1 cellular context compared by ENCODE assay signal in the genomic region with DNA sequence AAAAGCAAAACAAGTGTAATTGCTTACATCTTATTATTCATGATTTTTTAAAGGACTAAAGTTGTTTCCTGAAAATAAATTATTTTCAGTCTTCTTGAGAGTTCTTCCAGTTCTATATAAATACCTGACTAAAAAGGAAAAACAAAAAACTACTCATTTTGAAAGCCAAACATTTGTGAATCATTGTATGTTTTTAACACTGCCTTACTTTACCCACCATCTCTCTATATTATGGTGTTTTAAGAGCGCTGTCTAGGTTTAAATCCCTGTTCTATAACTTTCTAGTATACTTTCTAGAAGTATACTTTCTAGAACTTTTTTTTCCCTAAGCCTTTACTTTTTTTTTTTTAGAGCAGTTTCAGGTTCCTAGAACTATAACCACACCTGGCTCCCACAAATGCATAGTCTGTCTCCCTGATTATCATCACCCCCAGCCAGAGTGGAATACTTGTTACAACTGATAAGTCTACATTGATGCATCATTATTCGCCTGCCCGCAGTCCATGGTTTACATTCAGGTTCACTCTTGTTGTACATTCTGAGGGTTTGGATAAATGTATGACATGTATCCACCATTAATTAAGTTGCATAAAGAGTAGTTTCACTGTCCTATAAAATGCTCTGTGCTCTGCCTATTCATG.
TF ChIP-seq lines count a peak whose summit lies in the region.

No MANE protein-coding gene starts in this region.

TF ChIP-seq in SK-N-SH treated with all-trans-retinoic acid at 6 μM for 48 hours, 23 proteins besides CTCF, POLR2A, EP300 and RAD21 (continued from another document):
- TF ChIP-seq, protein P1, sequence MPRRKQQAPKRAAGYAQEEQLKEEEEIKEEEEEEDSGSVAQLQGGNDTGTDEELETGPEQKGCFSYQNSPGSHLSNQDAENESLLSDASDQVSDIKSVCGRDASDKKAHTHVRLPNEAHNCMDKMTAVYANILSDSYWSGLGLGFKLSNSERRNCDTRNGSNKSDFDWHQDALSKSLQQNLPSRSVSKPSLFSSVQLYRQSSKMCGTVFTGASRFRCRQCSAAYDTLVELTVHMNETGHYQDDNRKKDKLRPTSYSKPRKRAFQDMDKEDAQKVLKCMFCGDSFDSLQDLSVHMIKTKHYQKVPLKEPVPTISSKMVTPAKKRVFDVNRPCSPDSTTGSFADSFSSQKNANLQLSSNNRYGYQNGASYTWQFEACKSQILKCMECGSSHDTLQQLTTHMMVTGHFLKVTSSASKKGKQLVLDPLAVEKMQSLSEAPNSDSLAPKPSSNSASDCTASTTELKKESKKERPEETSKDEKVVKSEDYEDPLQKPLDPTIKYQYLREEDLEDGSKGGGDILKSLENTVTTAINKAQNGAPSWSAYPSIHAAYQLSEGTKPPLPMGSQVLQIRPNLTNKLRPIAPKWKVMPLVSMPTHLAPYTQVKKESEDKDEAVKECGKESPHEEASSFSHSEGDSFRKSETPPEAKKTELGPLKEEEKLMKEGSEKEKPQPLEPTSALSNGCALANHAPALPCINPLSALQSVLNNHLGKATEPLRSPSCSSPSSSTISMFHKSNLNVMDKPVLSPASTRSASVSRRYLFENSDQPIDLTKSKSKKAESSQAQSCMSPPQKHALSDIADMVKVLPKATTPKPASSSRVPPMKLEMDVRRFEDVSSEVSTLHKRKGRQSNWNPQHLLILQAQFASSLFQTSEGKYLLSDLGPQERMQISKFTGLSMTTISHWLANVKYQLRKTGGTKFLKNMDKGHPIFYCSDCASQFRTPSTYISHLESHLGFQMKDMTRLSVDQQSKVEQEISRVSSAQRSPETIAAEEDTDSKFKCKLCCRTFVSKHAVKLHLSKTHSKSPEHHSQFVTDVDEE (CRISPR knock-in tag; IDR thresholded peaks at IDR 0.05) = no peak
- TF ChIP-seq ARNTL (CRISPR knock-in tag; IDR thresholded peaks at IDR 0.05; ENCODE audit: borderline replicate concordance, low read depth) = no peak
- no peak for TF ChIP-seq ISL1 (CRISPR knock-in tag; IDR thresholded peaks at IDR 0.05)
TF ChIP-seq in SK-N-SH treated with all-trans-retinoic acid at 6 μM for 48 hours: peak in this region for 0.
